ENCODE assay signal across 8 cellular contexts in the genomic region with DNA sequence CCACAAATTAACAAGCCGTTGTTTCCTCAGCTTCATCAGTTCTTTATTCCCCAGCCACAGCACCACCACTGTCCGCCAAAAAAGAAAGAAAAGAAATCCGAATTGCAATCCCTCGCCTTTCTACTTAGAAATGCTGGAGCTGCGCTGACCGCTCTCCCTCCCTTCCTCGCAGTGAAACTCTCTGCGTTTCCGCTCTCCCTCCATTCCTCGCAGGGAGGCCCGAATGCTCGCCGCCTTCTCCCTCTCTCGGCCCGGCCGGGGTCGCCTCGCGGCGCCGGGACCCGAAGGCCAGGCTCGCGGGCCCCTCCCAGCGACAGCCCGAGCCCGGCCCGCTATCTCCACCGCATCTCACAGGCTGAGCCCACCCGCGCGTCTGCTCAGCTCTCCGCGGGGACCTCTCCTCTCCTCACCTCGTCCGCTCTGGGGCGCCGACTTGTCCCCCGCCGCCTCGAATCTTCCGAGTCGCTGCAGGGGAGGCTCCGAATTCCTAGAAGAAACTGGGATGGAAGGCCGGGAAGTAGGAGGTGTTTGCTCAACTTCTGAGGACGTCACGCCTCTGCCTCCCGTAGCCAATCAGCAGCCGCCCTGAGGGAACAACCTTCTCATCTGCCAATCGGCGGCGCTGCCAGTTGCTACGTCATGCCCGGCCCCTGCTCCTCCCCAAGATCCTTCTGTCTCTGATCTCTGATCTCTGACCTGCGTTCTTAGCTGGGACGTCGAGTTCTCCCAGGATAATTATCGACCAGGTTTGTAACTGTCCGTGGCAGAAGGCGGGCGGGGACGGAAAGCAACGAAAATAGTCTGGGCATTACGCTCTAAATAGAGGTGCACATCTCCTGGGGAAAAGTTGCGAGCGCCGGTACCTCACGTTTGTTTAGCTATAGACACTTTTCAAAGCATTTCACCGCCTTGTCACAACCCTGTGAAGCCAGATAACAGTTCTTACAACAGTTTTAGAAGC. TPM values are rescaled to one million over a fixed set of nuclear protein-coding genes. Genes with fewer than 3 reads are reported as not detected.
DNase-seq lines count a peak whose midpoint lies in the region; ATAC-seq and TF ChIP-seq lines count a peak whose summit lies in the region.

TSS of gene AASS (minus strand) at position 499 of the 961 bp plus-strand sequence. CDS start 10,523 bp downstream, outside the sequence.

- peak; percentile 93 for DNase-seq in AG10803 (ENCODE audit: low read depth)
- peak; percentile 89 for DNase-seq in NCI-H774 (lab: John Stamatoyannopoulos, UW)
- peak; percentile 78 for DNase-seq in activated T-cell treated with anti-CD3 and anti-CD28 coated beads, Interleukin-2, amount 50 U/mL, for 1 hour
- DNase-seq in epithelial cell of esophagus (ENCODE audit: low read depth), result peak; percentile 98
- DNase-seq in mesothelial cell of epicardium (ENCODE audit: low spot score in 2 of 2, unreplicated experiment in 2 of 2), result peak; percentile 83 to 91
- peak; percentile 39 for DNase-seq in stimulated activated CD8-positive, alpha-beta memory T cell treated with anti-CD3 and anti-CD28 coated beads, Interleukin-15, amount 100 ng/mL, for 1 hour (ENCODE audit: low read depth)

- H3K27me3 Mint-ChIP-seq in mesothelial cell of epicardium (ENCODE audit: low read depth), result no peaks in the 10 kb centered on the region

- peak within 1 kb of the TSS; percentile 79 for H3K4me3 ChIP-seq in AG10803 (ENCODE audit: low read length)
- H3K4me3 ChIP-seq in epithelial cell of esophagus (ENCODE audit: low read length), result peak within 1 kb of the TSS; percentile 76

- H3K36me3 Mint-ChIP-seq in mesothelial cell of epicardium, result no peaks in the 10 kb centered on the region

- TF ChIP-seq CTCF in AG10803 (conservative IDR thresholded peaks at IDR 0.05; ENCODE audit: low read length) (no peak), epithelial cell of esophagus (IDR thresholded peaks at IDR 0.05; ENCODE audit: insufficient read depth, low read depth, low read length, missing control alignments) (no peak), mesothelial cell of epicardium (IDR thresholded peaks at IDR 0.05; ENCODE audit: unreplicated experiment) (no peak)

- peaks cover 15% of the 10 kb centered on the region for H3K4me1 Mint-ChIP-seq in mesothelial cell of epicardium

- peak within 1 kb of the TSS; percentile 97 for H3K27ac Mint-ChIP-seq in mesothelial cell of epicardium

- H3K4me3 Mint-ChIP-seq in mesothelial cell of epicardium, result peak within 1 kb of the TSS; percentile 96

- H3K9me3 Mint-ChIP-seq in mesothelial cell of epicardium, result no peaks in the 10 kb centered on the region

- ATAC-seq in GM19351 (IDR thresholded peaks at IDR 0.05; ENCODE audit: unreplicated experiment) (peak; percentile 100), HG03460 (IDR thresholded peaks at IDR 0.05; ENCODE audit: unreplicated experiment) (peak; percentile 100)

RNA-seq across cellular contexts. Expression of gene AASS, which starts in this region (rescaled TPM):
- total RNA-seq in mesothelial cell of epicardium, result 32.7 to 35.5 TPM (median 34.2 TPM) in 3 replicates

Comparison
In these comparisons a context has a peak if more than half of its experiments do, and no peak if none do; other contexts are left out.
1. Peak in every context shown above with its lines: DNase-seq, ATAC-seq and H3K4me3 ChIP-seq.
2. DNase-seq: peak in every context shown above with its lines; median percentile 98 in epithelial cell of esophagus; 93 in AG10803; 89 in NCI-H774; 87 in mesothelial cell of epicardium; 78 in activated T-cell treated with anti-CD3 and anti-CD28 coated beads, Interleukin-2, amount 50 U/mL, for 1 hour; 39 in stimulated activated CD8-positive, alpha-beta memory T cell treated with anti-CD3 and anti-CD28 coated beads, Interleukin-15, amount 100 ng/mL, for 1 hour.